Comparison of ENCODE assay signal across 12 cellular contexts in genomic region chr15:75649848-75650247, GRCh38. TPM values are rescaled to one million over a fixed set of nuclear protein-coding genes. Genes with fewer than 3 reads are reported as not detected.
DNase-seq lines count a peak whose midpoint lies in the region; ATAC-seq, FAIRE-seq and TF ChIP-seq lines count a peak whose summit lies in the region.
"Had no signal": no experiment of that assay in that cellular context is flagged by ENCODE, and none has a peak within 500 bp of the region (broad histone marks: within the 10 kb centered on the region; RNA-seq: fewer than 3 reads in every experiment).

No MANE protein-coding gene starts in this region.

- H3K4me1 ChIP-seq in A549, result peaks cover 41% of the 10 kb centered on the region
- H3K4me1 ChIP-seq in colonic mucosa, result peaks cover 31% of the 10 kb centered on the region
- H3K4me1 ChIP-seq in BE2C, result no peaks in the 10 kb centered on the region

- 95% methylated on average over 18 of the region's 18 CpGs for WGBS in A549 (ENCODE audit: missing lambda C conversion rate)

- CTCF ChIA-PET in A549 (lab: Yijun Ruan, JAX), result interaction anchor here (1.3 to 9.8 kb wide), 5 partner anchors 9 to 52 kb away, joined by 3 to 98 read pairs (median 27); partner anchors contain the start of gene IMP3

- H3K27me3 ChIP-seq in colonic mucosa (no peaks in the 10 kb centered on the region), BE2C (no peaks in the 10 kb centered on the region)

- intact Hi-C loops in colonic mucosa (cut with DNase I) (loop anchor here (10.0 kb wide), 1 partner anchor 285 kb away; the partner anchor contains the start of gene MAN2C1), natural killer cell (cut with micrococcal nuclease) (loop anchor here (10.0 kb wide), 1 partner anchor 285 kb away; the partner anchor contains the start of gene MAN2C1)

- DNase-seq in A549 (ENCODE audit: low read depth in 1 of 2, low spot score in 1 of 2) (no peak), HFF-Myc (ENCODE audit: extremely low read depth, low read depth) (no peak), colonic mucosa (no peak), natural killer cell (no peak), SW 1271 (lab: John Stamatoyannopoulos, UW) (no peak), NCI-H2196 treated with DMSO at 0.1 percent for 48 hours (lab: John Stamatoyannopoulos, UW; ENCODE audit: unreplicated experiment) (no peak), BE2C (no peak), NCI-H748 (lab: John Stamatoyannopoulos, UW; ENCODE audit: unreplicated experiment) (no peak)
- DNase-seq: activated CD4-positive, alpha-beta memory T cell treated with anti-CD3 and anti-CD28 coated beads, Interleukin-2, amount 10 ng/mL, durations not matched to agents 7 days and 5 days; hippocampal formation; NCI-H1930 had no signal

- TF ChIP-seq RAD21 in A549 (conservative IDR thresholded peaks at IDR 0.05 in 1 of 2, IDR thresholded peaks at IDR 0.05 in 1 of 2), result no peak

- no peak for ATAC-seq in A549
- ATAC-seq in natural killer cell, result no peak

- H3K9ac ChIP-seq in colonic mucosa (ENCODE audit: low read depth in 2 of 2, low read length in 2 of 2), result peak overlapping the region in 1 of 2 donors; percentile 66

- TF ChIP-seq CTCF in A549 (IDR thresholded peaks at IDR 0.05) (no peak), HFF-Myc (IDR thresholded peaks at IDR 0.05; ENCODE audit: low read depth, low read length, missing control alignments) (no peak), colonic mucosa (IDR thresholded peaks at IDR 0.05) (no peak), natural killer cell (IDR thresholded peaks at IDR 0.05) (no peak), BE2C (IDR thresholded peaks at IDR 0.05; ENCODE audit: low read depth, low read length) (no peak)

- peak overlapping the region; percentile 57 for H3K4me3 Mint-ChIP-seq in natural killer cell

- no peaks in the 10 kb centered on the region for H3K27me3 Mint-ChIP-seq in natural killer cell (ENCODE audit: low read depth in 2 of 2)

- TF ChIP-seq EP300 in A549 (IDR thresholded peaks at IDR 0.05), result no peak

- H3K36me3 Mint-ChIP-seq in natural killer cell, result no peaks in the 10 kb centered on the region

- H3K36me3 ChIP-seq in colonic mucosa (no peaks in the 10 kb centered on the region), BE2C (no peaks in the 10 kb centered on the region)

- POLR2A ChIA-PET in A549 (lab: Yijun Ruan, JAX), result interaction anchor here (1.4 kb wide), 1 partner anchor 9 kb away, joined by 3 read pairs; no protein-coding TSS in a partner anchor

- H3K4me3 ChIP-seq in A549, result no peak overlapping the region
- peak overlapping the region; percentile 61 for H3K4me3 ChIP-seq in HFF-Myc (replicated peaks; ENCODE audit: low read depth, low read length)
- H3K4me3 ChIP-seq in colonic mucosa, result peak overlapping the region; percentile 67
- no peak overlapping the region for H3K4me3 ChIP-seq in BE2C (ENCODE audit: low read depth, low read length)
- H3K4me3 ChIP-seq: HAP-1 had no signal

- TF ChIP-seq POLR2A in A549 (IDR thresholded peaks at IDR 0.05; ENCODE audit: low read length), result no peak

- no peak overlapping the region; a peak in 1 of 6 replicates for H3K27ac ChIP-seq in A549
- no peak overlapping the region for H3K27ac ChIP-seq in colonic mucosa

- H3K27ac Mint-ChIP-seq in natural killer cell, result no peak overlapping the region
- H3K27ac Mint-ChIP-seq: activated CD4-positive, alpha-beta memory T cell treated with anti-CD3 and anti-CD28 coated beads, Interleukin-2, amount 10 ng/mL, durations not matched to agents 7 days and 5 days had no signal

- no peak for FAIRE-seq in A549 (lab: Jason Lieb, UNC)

- peak overlapping the region; percentile 69; the same call in 2 of the 3 replicates for H3K4me2 ChIP-seq in A549

- no peaks in the 10 kb centered on the region for H3K9me3 Mint-ChIP-seq in natural killer cell
- H3K9me3 Mint-ChIP-seq: activated CD4-positive, alpha-beta memory T cell treated with anti-CD3 and anti-CD28 coated beads, Interleukin-2, amount 10 ng/mL, durations not matched to agents 7 days and 5 days had no signal

- H3K9me3 ChIP-seq in A549 (no peaks in the 10 kb centered on the region), colonic mucosa (no peaks in the 10 kb centered on the region), BE2C (no peaks in the 10 kb centered on the region)
- H3K9me3 ChIP-seq: HAP-1 had no signal

- H3K4me1 Mint-ChIP-seq in natural killer cell, result peaks cover 28 to 39% of the 10 kb centered on the region in 2 donors

TF ChIP-seq in A549, 52 proteins besides CTCF, POLR2A, EP300 and RAD21:
- TF ChIP-seq TFCP2L1 (CRISPR knock-in tag; IDR thresholded peaks at IDR 0.05) (no peak), RFX5 (IDR thresholded peaks at IDR 0.05) (no peak), MAZ (IDR thresholded peaks at IDR 0.05; ENCODE audit: borderline replicate concordance, low read depth, low read length) (no peak), GATA3 (IDR thresholded peaks at IDR 0.05; ENCODE audit: borderline replicate concordance) (no peak), FOSB (CRISPR knock-in tag; IDR thresholded peaks at IDR 0.05) (no peak), RCOR1 (IDR thresholded peaks at IDR 0.05; ENCODE audit: low read depth, low read length) (no peak), HEYL (CRISPR knock-in tag; IDR thresholded peaks at IDR 0.05) (no peak), ESRRA (IDR thresholded peaks at IDR 0.05; ENCODE audit: borderline replicate concordance, low read length) (no peak), FOXS1 (CRISPR knock-in tag; IDR thresholded peaks at IDR 0.05) (no peak)

RNA-seq across cellular contexts. Expression of gene SNX33, which starts 2.1 kb away (rescaled TPM):
- polyA plus RNA-seq in A549 (2011; rRNA removed), result 8.4 and 10.7 TPM in 2 replicates
- 5.3 and 7.3 TPM in 2 replicates for polyA plus RNA-seq in A549 (2012; cell fraction: cytosol; rRNA removed)
- 9.0 and 10.2 TPM in 2 replicates for polyA plus RNA-seq in A549 (2012; cell fraction: nucleus; rRNA removed)
- polyA plus RNA-seq in A549 (2017; fragmentation: RNase III; extraction: RNeasy Plus Mini Kit Qiagen cat#74134 plus additional on column Dnase treatment), result 8.1 to 11.6 TPM (median 11.2 TPM) in 3 replicates
- polyA minus RNA-seq in A549 (2011; rRNA and poly(A)+ RNA removed), result 19.7 and 21.2 TPM in 2 replicates
- 10 to 100 TPM; 26.2 to 28.1 TPM for total RNA-seq in colonic mucosa
- total RNA-seq in natural killer cell, result 1 to 10 TPM; 2.5 to 5.6 (median 5.1) TPM
- polyA plus RNA-seq in BE2C (2012; ENCODE audit: insufficient read depth, insufficient read length, low read depth), result 1.6 TPM

RNA-seq across cellular contexts. Expression of gene IMP3, which starts 9.8 kb away (rescaled TPM):
- polyA plus RNA-seq in A549 (2011; rRNA removed) (80.6 and 94.7 TPM in 2 replicates), A549 (2017; fragmentation: RNase III; extraction: RNeasy Plus Mini Kit Qiagen cat#74134 plus additional on column Dnase treatment) (87.1 to 90.0 TPM (median 88.6 TPM) in 3 replicates)
- 152 and 188 TPM in 2 replicates for polyA plus RNA-seq in A549 (2012; cell fraction: cytosol; rRNA removed)
- polyA plus RNA-seq in A549 (2012; cell fraction: nucleus; rRNA removed), result 182 and 230 TPM in 2 replicates
- polyA minus RNA-seq in A549 (2011; rRNA and poly(A)+ RNA removed), result 24.8 and 25.0 TPM in 2 replicates
- total RNA-seq in colonic mucosa (10 to 100 TPM; 55.3 to 94.6 TPM), natural killer cell (10 to 100 TPM; 22.9 to 37.1 (median 35.8) TPM)
- polyA plus RNA-seq in BE2C (2012; ENCODE audit: insufficient read depth, insufficient read length, low read depth), result 427 TPM

RNA-seq across cellular contexts. Expression of gene SNUPN, which starts 24.3 kb away (rescaled TPM):
- polyA plus RNA-seq in A549 (2011; rRNA removed) (33.6 and 38.5 TPM in 2 replicates), A549 (2017; fragmentation: RNase III; extraction: RNeasy Plus Mini Kit Qiagen cat#74134 plus additional on column Dnase treatment) (29.2 to 30.1 TPM (median 30.1 TPM) in 3 replicates)
- 21.7 and 25.1 TPM in 2 replicates for polyA plus RNA-seq in A549 (2012; cell fraction: cytosol; rRNA removed)
- 11.1 and 16.7 TPM in 2 replicates for polyA plus RNA-seq in A549 (2012; cell fraction: nucleus; rRNA removed)
- polyA minus RNA-seq in A549 (2011; rRNA and poly(A)+ RNA removed), result 16.4 and 18.2 TPM in 2 replicates
- total RNA-seq in colonic mucosa (10 to 100 TPM; 19.1 to 20.7 TPM), natural killer cell (10 to 100 TPM; 13.8 to 20.7 (median 14.8) TPM)
- 15.7 TPM for polyA plus RNA-seq in BE2C (2012; ENCODE audit: insufficient read depth, insufficient read length, low read depth)

Comparison
In these comparisons a context has a peak if more than half of its experiments do, and no peak if none do; other contexts are left out.
1. H3K4me3 ChIP-seq: peak in HFF-Myc (single experiment) and colonic mucosa (single experiment); none in A549 (single experiment) and BE2C (single experiment).
2. RNA of gene SNX33, which starts 2.1 kb away (total RNA-seq): 26.2 to 28.1 TPM in colonic mucosa; 2.5 to 5.6 TPM in natural killer cell; every median in the first group is over 4 times any median in the second.